Comparison of ENCODE assay signal across 9 cellular contexts in the genomic region with DNA sequence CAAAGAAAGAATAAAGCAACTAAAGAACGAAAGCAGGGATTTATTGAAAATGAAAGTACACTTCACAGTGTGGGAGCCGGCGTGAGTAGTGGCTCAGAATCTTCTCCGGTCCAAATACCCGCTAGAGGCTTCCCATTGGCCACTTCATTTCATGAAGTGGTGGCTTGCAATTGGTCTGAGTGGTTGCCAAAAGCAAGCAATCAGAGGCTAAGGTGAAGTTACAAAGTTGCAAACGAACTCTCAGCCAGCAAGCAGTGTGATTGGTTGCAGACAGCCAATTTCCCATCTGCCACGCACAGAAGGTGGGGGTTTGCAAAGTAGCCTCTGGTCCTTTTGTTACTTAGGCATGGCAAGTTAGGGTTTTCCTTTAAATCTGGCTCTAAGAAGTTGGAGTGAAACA. TPM values are rescaled to one million over a fixed set of nuclear protein-coding genes. Genes with fewer than 3 reads are reported as not detected.
DNase-seq lines count a peak whose midpoint lies in the region; ATAC-seq, FAIRE-seq and TF ChIP-seq lines count a peak whose summit lies in the region.
"Had no signal": no experiment of that assay in that cellular context is flagged by ENCODE, and none has a peak within 500 bp of the region (broad histone marks: within the 10 kb centered on the region; RNA-seq: fewer than 3 reads in every experiment).

No MANE protein-coding gene starts in this region.

- no peaks in the 10 kb centered on the region for H3K9me3 Mint-ChIP-seq in activated CD8-positive, alpha-beta T cell treated with anti-CD3 and anti-CD28 coated beads, Interleukin-2, amount 10 ng/mL, durations not matched to agents 7 days and 5 days (ENCODE audit: insufficient read depth)

- no peak overlapping the region for H3K4me3 Mint-ChIP-seq in activated CD8-positive, alpha-beta T cell treated with anti-CD3 and anti-CD28 coated beads, Interleukin-2, amount 10 ng/mL, durations not matched to agents 7 days and 5 days

- H3K9ac ChIP-seq in GM23248 = peak overlapping the region; percentile 73

- peaks cover 23% of the 10 kb centered on the region for H3K27me3 Mint-ChIP-seq in activated CD8-positive, alpha-beta T cell treated with anti-CD3 and anti-CD28 coated beads, Interleukin-2, amount 10 ng/mL, durations not matched to agents 7 days and 5 days (ENCODE audit: low read depth)

- peak overlapping the region; percentile 81 for H3K4me2 ChIP-seq in GM23248 (ENCODE audit: unreplicated experiment)

- H3K4me1 Mint-ChIP-seq in activated CD8-positive, alpha-beta T cell treated with anti-CD3 and anti-CD28 coated beads, Interleukin-2, amount 10 ng/mL, durations not matched to agents 7 days and 5 days (ENCODE audit: low read depth) = peaks cover 22% of the 10 kb centered on the region

- CTCF ChIA-PET in activated CD8-positive, alpha-beta T cell treated with anti-CD3 and anti-CD28 coated beads, Interleukin-2, amount 10 ng/mL, durations not matched to agents 7 days and 5 days (lab: Charles Lee) = interaction anchor here (1.5 to 1.8 kb wide), 2 partner anchors 188 to 207 kb away, joined by 5 to 7 read pairs; a partner anchor contains a TSS

- intact Hi-C loops in left lung (cut with DNase I) = no loop called here

- H3K79me2 ChIP-seq in GM23248 (ENCODE audit: insufficient read depth) = 0 out of 2 replicates have a peak, but pooled peaks cover 2% of the 10 kb centered on the region

- WGBS in GM23248 (ENCODE audit: low coverage in 1 of 2, low lambda C conversion rate in 2 of 2, missing lambda C conversion rate in 2 of 2), 2 experiments = 36% methylated on average over 7 of the region's 7 CpGs

- no peak for TF ChIP-seq CTCF in left lung (IDR thresholded peaks at IDR 0.05)

- H3F3A ChIP-seq in GM23248 (ENCODE audit: insufficient read depth) = peaks cover 26% of the 10 kb centered on the region

- no peaks in the 10 kb centered on the region for H3K9me2 ChIP-seq in GM23248 (ENCODE audit: insufficient read depth)

- POLR2A ChIA-PET in activated CD8-positive, alpha-beta T cell treated with anti-CD3 and anti-CD28 coated beads, Interleukin-2, amount 10 ng/mL, durations not matched to agents 7 days and 5 days (lab: Charles Lee) = no interaction called here

- no peaks in the 10 kb centered on the region for H3K36me3 Mint-ChIP-seq in activated CD8-positive, alpha-beta T cell treated with anti-CD3 and anti-CD28 coated beads, Interleukin-2, amount 10 ng/mL, durations not matched to agents 7 days and 5 days (ENCODE audit: low read depth)

- peak overlapping the region; percentile 73 for H3K4me3 ChIP-seq in GM23248
- H3K4me3 ChIP-seq in left lung = peak overlapping the region; percentile 1 to 4

- no peak overlapping the region for H3K27ac Mint-ChIP-seq in activated CD8-positive, alpha-beta T cell treated with anti-CD3 and anti-CD28 coated beads, Interleukin-2, amount 10 ng/mL, durations not matched to agents 7 days and 5 days
- H3K27ac Mint-ChIP-seq: nephron had no signal

- H3K27me3 ChIP-seq in GM23248 (replicated peaks; ENCODE audit: insufficient read depth) = no peaks in the 10 kb centered on the region
- H3K27me3 ChIP-seq in left lung = no peaks in the 10 kb centered on the region

- H3K27ac ChIP-seq in GM23248 (peak overlapping the region; percentile 49), left lung (no peak overlapping the region)

- in situ Hi-C loops in GM23248 (cut with MboI) = loop anchor here (25.0 kb wide), 1 partner anchor 541 kb away; no protein-coding TSS in a partner anchor

- TF ChIP-seq POLR2A in GM12892 (IDR thresholded peaks at IDR 0.05; ENCODE audit: low read depth, low read length) = no peak

- peak overlapping the region; percentile 80 for H2AFZ ChIP-seq in GM23248

- H3K9me3 ChIP-seq in GM23248 (ENCODE audit: low read depth) (no peaks in the 10 kb centered on the region), left lung (no peaks in the 10 kb centered on the region)

- no peak for FAIRE-seq in GM12892 (lab: Jason Lieb, UNC)

- peaks cover 21% of the 10 kb centered on the region for H3K4me1 ChIP-seq in GM23248 (ENCODE audit: insufficient read depth)
- no peaks in the 10 kb centered on the region for H3K4me1 ChIP-seq in left lung

- peak; percentile 40 for ATAC-seq in activated CD8-positive, alpha-beta T cell treated with anti-CD3 and anti-CD28 coated beads, Interleukin-2, amount 10 ng/mL, durations not matched to agents 7 days and 5 days
- ATAC-seq in left lung = peak; percentile 80
- no peak for ATAC-seq in GM21367 (IDR thresholded peaks at IDR 0.05; ENCODE audit: unreplicated experiment)

- no peaks in the 10 kb centered on the region for H4K20me1 ChIP-seq in GM23248 (ENCODE audit: insufficient read depth)

- peak; percentile 75 for DNase-seq in AG08395 (ENCODE audit: low spot score)
- DNase-seq in GM23248 = peak; percentile 84
- peak; percentile 26 for DNase-seq in activated CD8-positive, alpha-beta T cell treated with anti-CD3 and anti-CD28 coated beads, Interleukin-2, amount 10 ng/mL, durations not matched to agents 7 days and 5 days
- peak in 1 of 2 donors; percentile 33 for DNase-seq in left lung
- no peak for DNase-seq in activated CD4-positive, CD25-positive, alpha-beta regulatory T cell (lab: John Stamatoyannopoulos, UW)
- DNase-seq in GM12892 (ENCODE audit: insufficient read length) = no peak
- DNase-seq in NCI-H1694 treated with DMSO at 0.1 percent for 48 hours (lab: John Stamatoyannopoulos, UW) = no peak

- no peaks in the 10 kb centered on the region for H3K36me3 ChIP-seq in GM23248 (ENCODE audit: low read depth)
- H3K36me3 ChIP-seq in left lung = no peaks in the 10 kb centered on the region

RNA-seq across cellular contexts. Expression of a gene that starts 6.7 kb away (rescaled TPM):
- total RNA-seq in GM23248 (2014; rRNA removed; shearing (Covaris generic)) = 28.0 and 32.2 TPM in 2 replicates
- polyA plus RNA-seq in GM23248 (2016; fragmentation: Nextera tagmentation; extraction: Ambion mirVana) = 16.2 and 16.5 TPM in 2 replicates
- 1 to 10 TPM; 7.1 to 9.3 TPM for total RNA-seq in activated CD8-positive, alpha-beta T cell treated with anti-CD3 and anti-CD28 coated beads, Interleukin-2, amount 10 ng/mL, durations not matched to agents 7 days and 5 days
- total RNA-seq in left lung = 10 to 100 TPM; 24.7 to 27.6 TPM
- 5.5 TPM for polyA plus RNA-seq in GM12892 (2012; ENCODE audit: missing spikeins)

RNA-seq across cellular contexts. Expression of a gene that starts 38.6 kb away (rescaled TPM):
- total RNA-seq in GM23248 (2014; rRNA removed; shearing (Covaris generic)) = not detected in 2 replicates
- not detected in 2 replicates for polyA plus RNA-seq in GM23248 (2016; fragmentation: Nextera tagmentation; extraction: Ambion mirVana)
- not detected for total RNA-seq in activated CD8-positive, alpha-beta T cell treated with anti-CD3 and anti-CD28 coated beads, Interleukin-2, amount 10 ng/mL, durations not matched to agents 7 days and 5 days
- not detected for total RNA-seq in left lung
- not detected for polyA plus RNA-seq in GM12892 (2012; ENCODE audit: missing spikeins)

Comparison
In these comparisons a context has a peak if more than half of its experiments do, and no peak if none do; other contexts are left out.
1. DNase-seq: peak in AG08395 (single experiment), GM23248 (single experiment) and activated CD8-positive, alpha-beta T cell treated with anti-CD3 and anti-CD28 coated beads, Interleukin-2, amount 10 ng/mL, durations not matched to agents 7 days and 5 days (single experiment); none in activated CD4-positive, CD25-positive, alpha-beta regulatory T cell (0 of 4), GM12892 (single experiment) and NCI-H1694 treated with DMSO at 0.1 percent for 48 hours (single experiment).